Comparison of ENCODE assay signal across 18 cellular contexts in genomic region chr1:30679976-30680305, GRCh38. TPM values are rescaled to one million over a fixed set of nuclear protein-coding genes. Genes with fewer than 3 reads are reported as not detected.
A peak's percentile ranks its signal among the peaks of the same experiment; 100 is the strongest.
DNase-seq lines count a peak whose midpoint lies in the region; ATAC-seq and TF ChIP-seq lines count a peak whose summit lies in the region.
"Had no signal": no experiment of that assay in that cellular context is flagged by ENCODE, and none has a peak within 500 bp of the region (broad histone marks: within the 10 kb centered on the region; RNA-seq: fewer than 3 reads in every experiment).

No MANE protein-coding gene starts in this region.

- peaks cover 13% of the 10 kb centered on the region for H3K9me3 Mint-ChIP-seq in endodermal cell

- H3K4me3 ChIP-seq in HEK293 (ENCODE audit: low read depth, low read length) (no peak overlapping the region), endodermal cell (ENCODE audit: low read length) (no peak overlapping the region)
- H3K4me3 ChIP-seq: GM23248 had no signal

- CTCF ChIA-PET in HEK293 (lab: Yijun Ruan, JAX) = interaction anchor here (0.6 kb wide), 1 partner anchor 218 kb away, joined by 5 read pairs; no protein-coding TSS in a partner anchor

- POLR2A ChIA-PET in HEK293 (lab: Yijun Ruan, JAX) = no interaction called here

- no peak overlapping the region for H3K27ac ChIP-seq in HEK293 (ENCODE audit: extremely low read depth, low read depth, low read length)
- no peak overlapping the region for H3K27ac ChIP-seq in endodermal cell (ENCODE audit: low read depth, low read length)
- H3K27ac ChIP-seq: GM23248 had no signal

- H3K9me3 ChIP-seq in HEK293 (ENCODE audit: control insufficient read depth, insufficient read depth, low read depth, low read length) (no peaks in the 10 kb centered on the region), endodermal cell (ENCODE audit: control insufficient read depth, low read length) (peaks cover 27% of the 10 kb centered on the region)

- WGBS in endodermal cell (ENCODE audit: insufficient coverage in 1 of 2, insufficient read length in 1 of 2), 2 experiments = 83% methylated on average over 2 of the region's 2 CpGs; no CpG with 5 or more reads in 1 of the 2 experiments

- H3K9ac ChIP-seq in endodermal cell (ENCODE audit: extremely low read depth, low read length, poor library complexity, severe bottlenecking) = no peak overlapping the region
- H3K9ac ChIP-seq: GM23248 had no signal

- ATAC-seq in GM21526 (IDR thresholded peaks at IDR 0.05; ENCODE audit: low FRiP score, unreplicated experiment) (no peak), GM21423 (IDR thresholded peaks at IDR 0.05; ENCODE audit: unreplicated experiment) (no peak)

- intact Hi-C loops in posterior vena cava (cut with DNase I) = no loop called here

- H3K27me3 ChIP-seq in endodermal cell (ENCODE audit: control insufficient read depth, insufficient read depth, low read length, poor library complexity, severe bottlenecking) = peaks cover 13% of the 10 kb centered on the region

- H3K27ac Mint-ChIP-seq in endodermal cell = no peak overlapping the region
- H3K27ac Mint-ChIP-seq: CD4-positive, alpha-beta memory T cell had no signal

- H3K4me1 Mint-ChIP-seq in endodermal cell = no peaks in the 10 kb centered on the region

- H3K36me3 ChIP-seq in HEK293 (ENCODE audit: control insufficient read depth in 2 of 2, insufficient read depth in 1 of 2, low read length in 2 of 2) (no peaks in the 10 kb centered on the region), endodermal cell (ENCODE audit: control insufficient read depth, insufficient read depth, low read length) (no peaks in the 10 kb centered on the region)

- DNase-seq in endodermal cell = peak; percentile 13
- peak; percentile 42 for DNase-seq in posterior vena cava (ENCODE audit: low spot score)
- no peak for DNase-seq in HPDE6-E6E7 (ENCODE audit: extremely low spot score)
- DNase-seq: C1 segment of cervical spinal cord; Calu3; CD4-positive, alpha-beta memory T cell; COR-L47; DMS53; DMS79 treated with DMSO at 0.1 percent for 48 hours; GF-D8; GM23248; H7; HCEC 1CT had no signal

- H3K27me3 Mint-ChIP-seq in endodermal cell (ENCODE audit: insufficient read depth) = peaks cover 21% of the 10 kb centered on the region

- no peak for TF ChIP-seq CTCF in HEK293 (tag by site-specific recombination; IDR thresholded peaks at IDR 0.05)
- TF ChIP-seq CTCF in endodermal cell (conservative IDR thresholded peaks at IDR 0.05) = no peak

- no peaks in the 10 kb centered on the region for H3K36me3 Mint-ChIP-seq in endodermal cell (ENCODE audit: low read depth)
- H3K36me3 Mint-ChIP-seq: CD4-positive, alpha-beta memory T cell had no signal

- H3K4me1 ChIP-seq in HEK293 (ENCODE audit: control insufficient read depth, insufficient read depth, low read length) = no peaks in the 10 kb centered on the region
- no peaks in the 10 kb centered on the region for H3K4me1 ChIP-seq in endodermal cell (ENCODE audit: control insufficient read depth, insufficient read depth, low read length)

- no peak overlapping the region for H3K4me3 Mint-ChIP-seq in endodermal cell
- H3K4me3 Mint-ChIP-seq: CD4-positive, alpha-beta memory T cell had no signal

TF ChIP-seq in HEK293, 187 proteins besides CTCF, POLR2A, EP300 and RAD21:
- TF ChIP-seq ZNF16 (tag by site-specific recombination; IDR thresholded peaks at IDR 0.05; ENCODE audit: low read depth) = no peak
- TF ChIP-seq SETDB1 (IDR thresholded peaks at IDR 0.05; ENCODE audit: insufficient read length, low read length) = peak; percentile 76

RNA-seq across cellular contexts. Expression of gene MATN1, which starts 43.4 kb away (rescaled TPM):
- total RNA-seq in endodermal cell = not detected
- polyA plus RNA-seq in endodermal cell (2013, experiment 1 of 2) = 0.32 TPM
- not detected for polyA plus RNA-seq in endodermal cell (2013, experiment 2 of 2)
- not detected for total RNA-seq in posterior vena cava
- total RNA-seq: A172, A673, Calu3 had no signal
- polyA plus RNA-seq: GM23248 had no signal
